In the genomic region with DNA sequence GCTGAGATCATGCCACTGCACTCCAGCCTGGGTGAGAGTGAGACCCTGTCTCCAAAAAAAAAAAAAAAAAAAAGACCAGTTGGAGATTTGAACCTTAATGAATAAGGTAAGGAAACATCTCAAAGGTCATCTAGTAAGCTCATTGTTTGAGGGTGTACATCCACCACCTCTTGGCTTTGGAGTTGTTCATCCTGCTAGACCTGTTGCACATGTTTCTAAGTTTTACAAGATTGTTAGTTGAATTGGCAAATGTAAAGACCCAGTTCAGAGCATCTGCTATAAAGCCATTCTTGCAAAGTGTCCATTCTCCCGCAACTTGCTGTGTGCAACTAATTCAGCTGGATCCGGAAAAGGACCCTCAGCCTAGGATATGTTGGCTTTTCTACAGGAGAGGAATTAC, we compare ENCODE assay signal across 8 cellular contexts. TPM values are rescaled to one million over a fixed set of nuclear protein-coding genes. Genes with fewer than 3 reads are reported as not detected.
A peak's percentile ranks its signal among the peaks of the same experiment; 100 is the strongest.
DNase-seq lines count a peak whose midpoint lies in the region; TF ChIP-seq lines count a peak whose summit lies in the region.

No MANE protein-coding gene starts in this region.

- H3K4me3 ChIP-seq in Caco-2 (ENCODE audit: low read depth, low read length) (peak overlapping the region; percentile 86; the same call in 1 of the 2 replicates), NB4 (ENCODE audit: low read depth, low read length) (peak overlapping the region; percentile 91), ectodermal cell (ENCODE audit: insufficient read depth, low read depth, low read length) (peak overlapping the region; percentile 89), osteoblast (ENCODE audit: insufficient read depth, low read length) (peak overlapping the region; percentile 99), Peyer's patch (peak overlapping the region in 2 of 4 donors; percentile 74 to 86), ovary (no peak overlapping the region)

- no peak for TF ChIP-seq EP300 in ovary (IDR thresholded peaks at IDR 0.05)

- no peaks in the 10 kb centered on the region for H3K27me3 Mint-ChIP-seq in Caco-2 (ENCODE audit: insufficient read depth, unreplicated experiment)

- peak in 1 of 2 experiments; percentile 51 for DNase-seq in Caco-2
- DNase-seq in NB4 (ENCODE audit: low read depth), result no peak
- DNase-seq in osteoblast (ENCODE audit: insufficient read length, low spot score, missing footprints), result no peak
- no peak for DNase-seq in Peyer's patch
- DNase-seq in amniotic stem cell (lab: John Stamatoyannopoulos, UW), result no peak
- DNase-seq in 8988T, result no peak
- no peak for DNase-seq in ovary

- no peak overlapping the region for H3K27ac ChIP-seq in ectodermal cell (ENCODE audit: insufficient read depth, low read depth, low read length, poor library complexity, severe bottlenecking)
- no peak overlapping the region for H3K27ac ChIP-seq in osteoblast (ENCODE audit: low read depth, low read length)
- no peak overlapping the region for H3K27ac ChIP-seq in Peyer's patch
- no peak overlapping the region for H3K27ac ChIP-seq in ovary

- H3K4me1 Mint-ChIP-seq in Caco-2 (ENCODE audit: low read depth, unreplicated experiment), result peaks cover 10% of the 10 kb centered on the region

- H3K27ac Mint-ChIP-seq in Caco-2 (ENCODE audit: unreplicated experiment), result peak overlapping the region; percentile 93

- TF ChIP-seq CTCF in Caco-2 (IDR thresholded peaks at IDR 0.05; ENCODE audit: insufficient read depth in 1 of 2, low read depth in 1 of 2, low read length in 1 of 2, severe bottlenecking in 1 of 2, unreplicated experiment in 1 of 2) (no peak), NB4 (IDR thresholded peaks at IDR 0.05; ENCODE audit: low read depth, low read length) (no peak), osteoblast (IDR thresholded peaks at IDR 0.05; ENCODE audit: extremely low read depth, low read depth, low read length) (no peak), Peyer's patch (IDR thresholded peaks at IDR 0.05) (no peak), ovary (IDR thresholded peaks at IDR 0.05) (no peak)

- H3K27me3 ChIP-seq in Caco-2 (replicated peaks; ENCODE audit: control insufficient read depth, insufficient read depth, low read length), result no peaks in the 10 kb centered on the region
- H3K27me3 ChIP-seq in ectodermal cell (ENCODE audit: control insufficient read depth, insufficient read depth, low read length, poor library complexity, severe bottlenecking), result no peaks in the 10 kb centered on the region
- no peaks in the 10 kb centered on the region for H3K27me3 ChIP-seq in osteoblast (ENCODE audit: insufficient read depth, low read length)
- no peaks in the 10 kb centered on the region for H3K27me3 ChIP-seq in Peyer's patch
- H3K27me3 ChIP-seq in ovary, result no peaks in the 10 kb centered on the region

- BruUV-seq in Caco-2 (replicated peaks; lab: Mats Ljungman, UMichigan), result TSS peak; percentile 32

- H3K36me3 ChIP-seq in Caco-2 (ENCODE audit: control insufficient read depth, insufficient read depth, low read length) (0 out of 2 replicates have a peak, but pooled peaks cover 8% of the 10 kb centered on the region), ectodermal cell (ENCODE audit: control insufficient read depth, insufficient read depth, low read length) (peaks cover 34% of the 10 kb centered on the region), osteoblast (ENCODE audit: insufficient read depth, low read length) (peaks cover 39% of the 10 kb centered on the region), Peyer's patch (peaks cover 0 to 39% (median 4%) of the 10 kb centered on the region in 3 donors), ovary (no peaks in the 10 kb centered on the region)

- POLR2A ChIA-PET in Caco-2 (lab: Charles Lee), result interaction anchor here (0.6 to 0.7 kb wide), 2 partner anchors 10 to 116 kb away, joined by 3 to 6 read pairs; no protein-coding TSS in a partner anchor

- H3K4me1 ChIP-seq in Caco-2, result peaks cover 10% of the 10 kb centered on the region
- H3K4me1 ChIP-seq in ectodermal cell (ENCODE audit: control insufficient read depth, insufficient read depth, low read length), result peaks cover 4% of the 10 kb centered on the region
- H3K4me1 ChIP-seq in osteoblast (ENCODE audit: insufficient read depth, low read length), result peaks cover 16% of the 10 kb centered on the region
- peaks cover 0 to 20% (median 0%) of the 10 kb centered on the region in 4 donors for H3K4me1 ChIP-seq in Peyer's patch
- H3K4me1 ChIP-seq in ovary (ENCODE audit: insufficient read depth), result peaks cover 8% of the 10 kb centered on the region

- no peaks in the 10 kb centered on the region for H3K9me3 Mint-ChIP-seq in Caco-2 (ENCODE audit: unreplicated experiment)

- H2AFZ ChIP-seq in osteoblast (ENCODE audit: low read length), result no peak overlapping the region

- CTCF ChIA-PET in Caco-2 (lab: Charles Lee), result no interaction called here

- intact Hi-C loops in Caco-2 (cut with micrococcal nuclease; ENCODE audit: unreplicated experiment) (loop anchor here (5.0 kb wide), 1 partner anchor 309 kb away; a partner anchor contains a TSS), ovary (cut with DNase I) (no loop called here)

- TF ChIP-seq POLR2A in NB4 (IDR thresholded peaks at IDR 0.05; ENCODE audit: extremely low read depth, insufficient read length), result no peak
- no peak for TF ChIP-seq POLR2A in Peyer's patch (IDR thresholded peaks at IDR 0.05)
- TF ChIP-seq POLR2A in ovary (IDR thresholded peaks at IDR 0.05), result no peak

- H3K9me3 ChIP-seq in Caco-2 (no peaks in the 10 kb centered on the region), ectodermal cell (ENCODE audit: control insufficient read depth, low read length) (no peaks in the 10 kb centered on the region), osteoblast (ENCODE audit: low read depth, low read length) (no peaks in the 10 kb centered on the region), Peyer's patch (no peaks in the 10 kb centered on the region), ovary (no peaks in the 10 kb centered on the region)

- 95 to 100% methylated on average over 2 of the region's 2 CpGs for WGBS in ectodermal cell, 2 experiments
- WGBS in ovary, 3 donors, result 84 to 91% (median 89%) methylated on average over 2 of the region's 2 CpGs

- peaks cover 9% of the 10 kb centered on the region for H4K20me1 ChIP-seq in osteoblast (ENCODE audit: insufficient read depth, low read length)

- H3K36me3 Mint-ChIP-seq in Caco-2 (ENCODE audit: insufficient read depth, unreplicated experiment), result peaks cover 69% of the 10 kb centered on the region

- peaks cover 45% of the 10 kb centered on the region for H3K79me2 ChIP-seq in osteoblast (ENCODE audit: insufficient read depth, low read length)

- H3K4me3 Mint-ChIP-seq in Caco-2 (ENCODE audit: unreplicated experiment), result peak overlapping the region; percentile 87

- H3K4me2 ChIP-seq in osteoblast (ENCODE audit: insufficient read depth, low read length), result peak overlapping the region; percentile 92

RNA-seq across cellular contexts. Expression of a gene that starts 1.5 kb away (rescaled TPM):
- total RNA-seq in Caco-2 (2022), result 182 and 191 TPM in 2 replicates
- 131 TPM for polyA plus RNA-seq in ectodermal cell (2013, experiment 1 of 4)
- 128 TPM for polyA plus RNA-seq in ectodermal cell (2013, experiment 2 of 4)
- polyA plus RNA-seq in ectodermal cell (2013, experiment 3 of 4), result 92.3 TPM
- polyA plus RNA-seq in ectodermal cell (2013, experiment 4 of 4), result 104 TPM
- 64.1 and 67.8 TPM in 2 replicates for total RNA-seq in osteoblast
- total RNA-seq in Peyer's patch, result 10 to 100 TPM; 43.3 to 62.5 (median 53.9) TPM
- total RNA-seq in ovary, result 10 to 100 TPM; 32.1 to 56.7 (median 44.2) TPM
- polyA plus RNA-seq in ovary, result 10 to 100 TPM; 34.5 to 89.0 TPM
